Comparison of ENCODE assay signal across 10 cellular contexts in genomic region chr17:309361-309888, GRCh38. TPM values are rescaled to one million over a fixed set of nuclear protein-coding genes. Genes with fewer than 3 reads are reported as not detected.
A peak's percentile ranks its signal among the peaks of the same experiment; 100 is the strongest.
DNase-seq lines count a peak whose midpoint lies in the region; ATAC-seq, FAIRE-seq and TF ChIP-seq lines count a peak whose summit lies in the region.
"Had no signal": no experiment of that assay in that cellular context is flagged by ENCODE, and none has a peak within 500 bp of the region (broad histone marks: within the 10 kb centered on the region; RNA-seq: fewer than 3 reads in every experiment).

No MANE protein-coding gene starts in this region.

- H3K36me3 Mint-ChIP-seq in endodermal cell (ENCODE audit: low read depth) = peaks cover under 1% of the 10 kb centered on the region
- H3K36me3 Mint-ChIP-seq: activated naive CD8-positive, alpha-beta T cell had no signal

- H3K9me2 ChIP-seq in MM.1S (replicated peaks; ENCODE audit: insufficient read depth, low read length) = no peaks in the 10 kb centered on the region

- H3K4me1 Mint-ChIP-seq in endodermal cell = peaks cover 8% of the 10 kb centered on the region

- H3K4me3 ChIP-seq in DND-41 (ENCODE audit: low read depth in 1 of 2, low read length in 2 of 2) (no peak overlapping the region), MM.1S (ENCODE audit: low read length) (no peak overlapping the region), endodermal cell (ENCODE audit: low read length) (no peak overlapping the region)

- H2AFZ ChIP-seq in DND-41 (ENCODE audit: low read depth, low read length) (no peak overlapping the region), MM.1S (ENCODE audit: low read length) (no peak overlapping the region)

- peak; percentile 47 for DNase-seq in DND-41
- DNase-seq in MM.1S = no peak
- DNase-seq in endodermal cell = peak; percentile 93
- DNase-seq in omental fat pad (ENCODE audit: low spot score) = no peak
- DNase-seq in NCI-H1436 (lab: John Stamatoyannopoulos, UW) = no peak
- DNase-seq in SIG-M5 (lab: John Stamatoyannopoulos, UW) = no peak
- no peak for DNase-seq in GM12892 (ENCODE audit: insufficient read length)
- no peak for DNase-seq in T1000 (lab: John Stamatoyannopoulos, UW)
- DNase-seq: NCI-H146 had no signal

- no peak overlapping the region for H3K4me2 ChIP-seq in DND-41 (ENCODE audit: insufficient read depth, low read length)
- no peak overlapping the region for H3K4me2 ChIP-seq in MM.1S (ENCODE audit: low read depth, low read length)

- FAIRE-seq in GM12892 (lab: Jason Lieb, UNC) = no peak

- H3K4me1 ChIP-seq in DND-41 (ENCODE audit: insufficient read depth, low read length) = no peaks in the 10 kb centered on the region
- H3K4me1 ChIP-seq in MM.1S (ENCODE audit: low read length) = no peaks in the 10 kb centered on the region
- no peaks in the 10 kb centered on the region for H3K4me1 ChIP-seq in endodermal cell (ENCODE audit: control insufficient read depth, insufficient read depth, low read length)

- no peaks in the 10 kb centered on the region for H3K79me2 ChIP-seq in DND-41 (ENCODE audit: insufficient read depth, low read length)
- H3K79me2 ChIP-seq in MM.1S (ENCODE audit: low read length) = no peaks in the 10 kb centered on the region

- H3K9ac ChIP-seq in DND-41 (ENCODE audit: low read depth, low read length) = no peak overlapping the region
- H3K9ac ChIP-seq in MM.1S (ENCODE audit: low read length) = no peak overlapping the region
- no peak overlapping the region for H3K9ac ChIP-seq in endodermal cell (ENCODE audit: extremely low read depth, low read length, poor library complexity, severe bottlenecking)

- H3K4me3 Mint-ChIP-seq in endodermal cell = no peak overlapping the region
- H3K4me3 Mint-ChIP-seq: activated naive CD8-positive, alpha-beta T cell had no signal

- peaks cover 12% of the 10 kb centered on the region; the same call in 1 of the 2 replicates for H4K20me1 ChIP-seq in DND-41 (ENCODE audit: insufficient read depth, low read length)
- H4K20me1 ChIP-seq in MM.1S (ENCODE audit: insufficient read depth, low read length) = no peaks in the 10 kb centered on the region

- TF ChIP-seq POLR2A in GM12892 (IDR thresholded peaks at IDR 0.05; ENCODE audit: low read depth, low read length) = no peak

- H3K36me3 ChIP-seq in DND-41 (ENCODE audit: insufficient read depth, low read length) (no peaks in the 10 kb centered on the region), MM.1S (replicated peaks; ENCODE audit: insufficient read depth, low read length) (no peaks in the 10 kb centered on the region), endodermal cell (ENCODE audit: control insufficient read depth, insufficient read depth, low read length) (no peaks in the 10 kb centered on the region)

- H3K9me3 Mint-ChIP-seq in endodermal cell = no peaks in the 10 kb centered on the region

- H3K9me3 ChIP-seq in DND-41 (ENCODE audit: insufficient read depth, low read length, severe bottlenecking) (no peaks in the 10 kb centered on the region), MM.1S (replicated peaks; ENCODE audit: insufficient read depth, low read length) (no peaks in the 10 kb centered on the region), endodermal cell (ENCODE audit: control insufficient read depth, low read length) (no peaks in the 10 kb centered on the region)

- H3K27ac ChIP-seq in DND-41 (ENCODE audit: low read length) (no peak overlapping the region), MM.1S (ENCODE audit: low read length) (no peak overlapping the region), endodermal cell (ENCODE audit: low read depth, low read length) (no peak overlapping the region)

- WGBS in endodermal cell (ENCODE audit: insufficient coverage in 1 of 2, insufficient read length in 1 of 2), 2 experiments = 69 to 70% methylated on average over 2 to 12 of the region's 12 CpGs

- H3K27ac Mint-ChIP-seq in endodermal cell = no peak overlapping the region
- H3K27ac Mint-ChIP-seq: activated naive CD8-positive, alpha-beta T cell had no signal

- no peaks in the 10 kb centered on the region for H3F3A ChIP-seq in MM.1S (ENCODE audit: insufficient read depth, low read length)

- peak; percentile 74 for ATAC-seq in DND-41 (ENCODE audit: insufficient read depth, low read depth)
- peak; percentile 39 for ATAC-seq in omental fat pad (ENCODE audit: low FRiP score)

- H3K27me3 Mint-ChIP-seq in endodermal cell (ENCODE audit: insufficient read depth) = peaks cover 2% of the 10 kb centered on the region
- H3K27me3 Mint-ChIP-seq: activated naive CD8-positive, alpha-beta T cell had no signal

- no peaks in the 10 kb centered on the region for H3K27me3 ChIP-seq in DND-41 (ENCODE audit: insufficient read depth, low read length, poor library complexity)
- peaks cover 81% of the 10 kb centered on the region for H3K27me3 ChIP-seq in MM.1S (replicated peaks; ENCODE audit: insufficient read depth, low read length)
- H3K27me3 ChIP-seq in endodermal cell (ENCODE audit: control insufficient read depth, insufficient read depth, low read length, poor library complexity, severe bottlenecking) = peaks cover 1% of the 10 kb centered on the region

- peak; percentile 60 for TF ChIP-seq CTCF in DND-41 (IDR thresholded peaks at IDR 0.05; ENCODE audit: borderline replicate concordance, extremely low read depth, low read length, poor library complexity, severe bottlenecking)
- peak; percentile 49 for TF ChIP-seq CTCF in MM.1S (IDR thresholded peaks at IDR 0.05; ENCODE audit: low read length)
- TF ChIP-seq CTCF in endodermal cell (conservative IDR thresholded peaks at IDR 0.05) = peak; percentile 97
- no peak for TF ChIP-seq CTCF in omental fat pad (IDR thresholded peaks at IDR 0.05)

RNA-seq across cellular contexts. Expression of gene RPH3AL, which starts 43.2 kb away (rescaled TPM):
- 10 to 100 TPM; 14.7 to 16.9 TPM for total RNA-seq in endodermal cell
- 4.1 TPM for polyA plus RNA-seq in endodermal cell (2013, experiment 1 of 2)
- 4.6 TPM for polyA plus RNA-seq in endodermal cell (2013, experiment 2 of 2)
- 10 to 100 TPM; 10.0 to 51.1 (median 25.7) TPM for total RNA-seq in omental fat pad
- polyA plus RNA-seq in GM12892 (2012; ENCODE audit: missing spikeins) = not detected

Comparison
In these comparisons a context has a peak if more than half of its experiments do, and no peak if none do; other contexts are left out.
1. DNase-seq: peak in DND-41 (single experiment) and endodermal cell (single experiment); none in MM.1S (single experiment), omental fat pad (single experiment), NCI-H1436 (single experiment), SIG-M5 (single experiment), GM12892 (single experiment) and T1000 (single experiment).
2. CTCF ChIP-seq: peak in DND-41 (single experiment), MM.1S (single experiment) and endodermal cell (single experiment); none in omental fat pad (0 of 3).